ENCODE assay signal across 14 cellular contexts in genomic region chr16:67565470-67566100, GRCh38. TPM values are rescaled to one million over a fixed set of nuclear protein-coding genes. Genes with fewer than 3 reads are reported as not detected.
DNase-seq lines count a peak whose midpoint lies in the region; ATAC-seq and TF ChIP-seq lines count a peak whose summit lies in the region.
"Had no signal": no experiment of that assay in that cellular context is flagged by ENCODE, and none has a peak within 500 bp of the region (broad histone marks: within the 10 kb centered on the region; RNA-seq: fewer than 3 reads in every experiment).

No MANE protein-coding gene starts in this region.

- no peak for TF ChIP-seq CTCF in Loucy (conservative IDR thresholded peaks at IDR 0.05; ENCODE audit: low read length)

- peaks cover 89% of the 10 kb centered on the region for H3K79me2 ChIP-seq in Loucy (ENCODE audit: insufficient read depth, low read length)

- no peaks in the 10 kb centered on the region for H3K36me3 ChIP-seq in Loucy (ENCODE audit: insufficient read depth, low read length)

- no peaks in the 10 kb centered on the region for H3K9me3 Mint-ChIP-seq in activated naive CD4-positive, alpha-beta T cell treated with anti-CD3 and anti-CD28 coated beads, Interleukin-2, amount 10 ng/mL, durations not matched to agents 7 days and 5 days
- H3K9me3 Mint-ChIP-seq in activated naive CD4-positive, alpha-beta T cell treated with anti-CD3 and anti-CD28 coated beads for 36 hours, result no peaks in the 10 kb centered on the region
- H3K9me3 Mint-ChIP-seq in activated CD8-positive, alpha-beta T cell treated with anti-CD3 and anti-CD28 coated beads, Interleukin-2, amount 10 ng/mL, durations not matched to agents 7 days and 5 days (ENCODE audit: insufficient read depth), result no peaks in the 10 kb centered on the region
- H3K9me3 Mint-ChIP-seq in stimulated activated effector memory CD8-positive, alpha-beta T cell treated with anti-CD3 and anti-CD28 coated beads, Interleukin-12 subunit alpha, Interleukin-12 subunit beta, amount 100 ng/mL, for 72 hours, result no peaks in the 10 kb centered on the region

- ATAC-seq in activated CD8-positive, alpha-beta T cell treated with anti-CD3 and anti-CD28 coated beads, Interleukin-2, amount 10 ng/mL, durations not matched to agents 7 days and 5 days, result no peak
- no peak for ATAC-seq in stimulated activated effector memory CD8-positive, alpha-beta T cell treated with anti-CD3 and anti-CD28 coated beads, Interleukin-12 subunit alpha, Interleukin-12 subunit beta, amount 100 ng/mL, for 72 hours
- no peak for ATAC-seq in GM21360 (IDR thresholded peaks at IDR 0.05; ENCODE audit: unreplicated experiment)
- ATAC-seq in SK-N-SH treated with all-trans-retinoic acid at 6 μM for 48 hours, result no peak

- peak overlapping the region; percentile 72 for H3K27ac Mint-ChIP-seq in activated naive CD4-positive, alpha-beta T cell treated with anti-CD3 and anti-CD28 coated beads, Interleukin-2, amount 10 ng/mL, durations not matched to agents 7 days and 5 days
- H3K27ac Mint-ChIP-seq in activated naive CD4-positive, alpha-beta T cell treated with anti-CD3 and anti-CD28 coated beads for 36 hours, result no peak overlapping the region
- H3K27ac Mint-ChIP-seq in activated CD8-positive, alpha-beta T cell treated with anti-CD3 and anti-CD28 coated beads, Interleukin-2, amount 10 ng/mL, durations not matched to agents 7 days and 5 days, result peak overlapping the region; percentile 39
- H3K27ac Mint-ChIP-seq in stimulated activated effector memory CD8-positive, alpha-beta T cell treated with anti-CD3 and anti-CD28 coated beads, Interleukin-12 subunit alpha, Interleukin-12 subunit beta, amount 100 ng/mL, for 72 hours, result no peak overlapping the region

- H3F3A ChIP-seq in Loucy (ENCODE audit: low read depth), result 0 out of 2 replicates have a peak, but pooled peaks cover 8% of the 10 kb centered on the region

- intact Hi-C loops in activated naive CD4-positive, alpha-beta T cell treated with anti-CD3 and anti-CD28 coated beads for 36 hours (cut with micrococcal nuclease), result no loop called here

- peak overlapping the region; percentile 91 for H3K9ac ChIP-seq in Loucy (ENCODE audit: low read depth, low read length, poor library complexity, severe bottlenecking)

- H3K36me3 Mint-ChIP-seq in activated naive CD4-positive, alpha-beta T cell treated with anti-CD3 and anti-CD28 coated beads, Interleukin-2, amount 10 ng/mL, durations not matched to agents 7 days and 5 days, result peaks cover 12% of the 10 kb centered on the region
- peaks cover 1% of the 10 kb centered on the region for H3K36me3 Mint-ChIP-seq in activated naive CD4-positive, alpha-beta T cell treated with anti-CD3 and anti-CD28 coated beads for 36 hours (ENCODE audit: low read depth)
- H3K36me3 Mint-ChIP-seq in activated CD8-positive, alpha-beta T cell treated with anti-CD3 and anti-CD28 coated beads, Interleukin-2, amount 10 ng/mL, durations not matched to agents 7 days and 5 days (ENCODE audit: low read depth), result peaks cover 15% of the 10 kb centered on the region
- peaks cover 18% of the 10 kb centered on the region for H3K36me3 Mint-ChIP-seq in stimulated activated effector memory CD8-positive, alpha-beta T cell treated with anti-CD3 and anti-CD28 coated beads, Interleukin-12 subunit alpha, Interleukin-12 subunit beta, amount 100 ng/mL, for 72 hours

- peaks cover 63% of the 10 kb centered on the region for H4K20me1 ChIP-seq in Loucy (ENCODE audit: insufficient read depth, low read length, poor library complexity, severe bottlenecking)

- peak overlapping the region; percentile 92 for H3K4me3 ChIP-seq in Loucy (ENCODE audit: low read length, poor library complexity, severe bottlenecking)
- H3K4me3 ChIP-seq: skin epidermis had no signal

- POLR2A ChIA-PET in activated CD8-positive, alpha-beta T cell treated with anti-CD3 and anti-CD28 coated beads, Interleukin-2, amount 10 ng/mL, durations not matched to agents 7 days and 5 days (lab: Charles Lee), result interaction anchor here (0.7 kb wide), 1 partner anchor 21 kb away, joined by 3 read pairs; no protein-coding TSS in a partner anchor

- H2AFZ ChIP-seq in Loucy (ENCODE audit: low read length), result no peak overlapping the region

- peak overlapping the region; percentile 86 for H3K4me2 ChIP-seq in Loucy (ENCODE audit: low read depth, low read length, poor library complexity, severe bottlenecking)

- no peaks in the 10 kb centered on the region for H3K27me3 Mint-ChIP-seq in activated naive CD4-positive, alpha-beta T cell treated with anti-CD3 and anti-CD28 coated beads, Interleukin-2, amount 10 ng/mL, durations not matched to agents 7 days and 5 days
- H3K27me3 Mint-ChIP-seq in activated naive CD4-positive, alpha-beta T cell treated with anti-CD3 and anti-CD28 coated beads for 36 hours (ENCODE audit: low read depth), result no peaks in the 10 kb centered on the region
- no peaks in the 10 kb centered on the region for H3K27me3 Mint-ChIP-seq in activated CD8-positive, alpha-beta T cell treated with anti-CD3 and anti-CD28 coated beads, Interleukin-2, amount 10 ng/mL, durations not matched to agents 7 days and 5 days (ENCODE audit: low read depth)

- peaks cover 45% of the 10 kb centered on the region for H3K4me1 Mint-ChIP-seq in activated naive CD4-positive, alpha-beta T cell treated with anti-CD3 and anti-CD28 coated beads, Interleukin-2, amount 10 ng/mL, durations not matched to agents 7 days and 5 days
- peaks cover 45% of the 10 kb centered on the region for H3K4me1 Mint-ChIP-seq in activated naive CD4-positive, alpha-beta T cell treated with anti-CD3 and anti-CD28 coated beads for 36 hours (ENCODE audit: low read depth)
- H3K4me1 Mint-ChIP-seq in activated CD8-positive, alpha-beta T cell treated with anti-CD3 and anti-CD28 coated beads, Interleukin-2, amount 10 ng/mL, durations not matched to agents 7 days and 5 days (ENCODE audit: low read depth), result peaks cover 31% of the 10 kb centered on the region
- H3K4me1 Mint-ChIP-seq in stimulated activated effector memory CD8-positive, alpha-beta T cell treated with anti-CD3 and anti-CD28 coated beads, Interleukin-12 subunit alpha, Interleukin-12 subunit beta, amount 100 ng/mL, for 72 hours, result peaks cover 35% of the 10 kb centered on the region

- H3K9me2 ChIP-seq in Loucy (replicated peaks; ENCODE audit: low read depth, low read length), result no peaks in the 10 kb centered on the region

- no peak for DNase-seq in activated naive CD4-positive, alpha-beta T cell treated with anti-CD3 and anti-CD28 coated beads, Interleukin-2, amount 10 ng/mL, durations not matched to agents 7 days and 5 days
- DNase-seq in activated naive CD4-positive, alpha-beta T cell treated with anti-CD3 and anti-CD28 coated beads for 36 hours, result no peak
- no peak for DNase-seq in activated CD8-positive, alpha-beta T cell treated with anti-CD3 and anti-CD28 coated beads, Interleukin-2, amount 10 ng/mL, durations not matched to agents 7 days and 5 days
- no peak for DNase-seq in stimulated activated effector memory CD8-positive, alpha-beta T cell treated with anti-CD3 and anti-CD28 coated beads, Interleukin-12 subunit alpha, Interleukin-12 subunit beta, amount 100 ng/mL, for 72 hours (ENCODE audit: low spot score in 2 of 2)
- DNase-seq in NCI-H146 (lab: John Stamatoyannopoulos, UW), result no peak
- DNase-seq: activated CD8-positive, alpha-beta memory T cell treated with anti-CD3 and anti-CD28 coated beads, Interleukin-2, amount 50 U/mL, for 48 hours; amygdala; mesendoderm; MV-4-11; NK-92 treated with Interleukin-12 subunit alpha and Interleukin-12 subunit beta, amount 100 ng/mL, for 24 hours had no signal

- H3K27me3 ChIP-seq in Loucy (ENCODE audit: insufficient read depth, low read length, poor library complexity, severe bottlenecking), result peaks cover 8% of the 10 kb centered on the region

- CTCF ChIA-PET in activated naive CD4-positive, alpha-beta T cell treated with anti-CD3 and anti-CD28 coated beads, Interleukin-2, amount 10 ng/mL, durations not matched to agents 7 days and 5 days (lab: Charles Lee), result interaction anchor here (7.8 kb wide), 1 partner anchor 18 kb away, joined by 171 read pairs; no protein-coding TSS in a partner anchor
- CTCF ChIA-PET in activated naive CD4-positive, alpha-beta T cell treated with anti-CD3 and anti-CD28 coated beads for 36 hours (lab: Charles Lee), result interaction anchor here (0.9 kb wide), 1 partner anchor 14 kb away, joined by 3 read pairs; no protein-coding TSS in a partner anchor
- CTCF ChIA-PET in activated CD8-positive, alpha-beta T cell treated with anti-CD3 and anti-CD28 coated beads, Interleukin-2, amount 10 ng/mL, durations not matched to agents 7 days and 5 days (lab: Charles Lee), result interaction anchor here (7.9 to 13.2 kb wide), 3 partner anchors 20 to 79 kb away, joined by 79 to 296 read pairs (median 123); partner anchors contain the start of gene CARMIL2

- peak overlapping the region; percentile 89 for H3K4me3 Mint-ChIP-seq in activated naive CD4-positive, alpha-beta T cell treated with anti-CD3 and anti-CD28 coated beads, Interleukin-2, amount 10 ng/mL, durations not matched to agents 7 days and 5 days
- H3K4me3 Mint-ChIP-seq in activated naive CD4-positive, alpha-beta T cell treated with anti-CD3 and anti-CD28 coated beads for 36 hours, result no peak overlapping the region
- H3K4me3 Mint-ChIP-seq in activated CD8-positive, alpha-beta T cell treated with anti-CD3 and anti-CD28 coated beads, Interleukin-2, amount 10 ng/mL, durations not matched to agents 7 days and 5 days, result peak overlapping the region; percentile 54
- peak overlapping the region; percentile 84 for H3K4me3 Mint-ChIP-seq in stimulated activated effector memory CD8-positive, alpha-beta T cell treated with anti-CD3 and anti-CD28 coated beads, Interleukin-12 subunit alpha, Interleukin-12 subunit beta, amount 100 ng/mL, for 72 hours

- no peaks in the 10 kb centered on the region for H3K9me3 ChIP-seq in Loucy (ENCODE audit: insufficient read depth, low read depth, low read length)

- peaks cover 29% of the 10 kb centered on the region for H3K4me1 ChIP-seq in Loucy (ENCODE audit: insufficient read depth, low read length, poor library complexity, severe bottlenecking)

TF ChIP-seq in SK-N-SH treated with all-trans-retinoic acid at 6 μM for 48 hours, 23 proteins besides CTCF, POLR2A, EP300 and RAD21 (continues in another document):
- TF ChIP-seq GLIS3 (CRISPR knock-in tag; IDR thresholded peaks at IDR 0.05), result no peak
- TF ChIP-seq BACH2 (CRISPR knock-in tag; IDR thresholded peaks at IDR 0.05; ENCODE audit: borderline replicate concordance), result no peak
- no peak for TF ChIP-seq ZFP30 (CRISPR knock-in tag; IDR thresholded peaks at IDR 0.05)

RNA-seq across cellular contexts. Expression of gene CTCF, which starts 3.3 kb away (rescaled TPM):
- total RNA-seq in activated naive CD4-positive, alpha-beta T cell treated with anti-CD3 and anti-CD28 coated beads for 36 hours, result 10 to 100 TPM; 51.2 to 52.3 TPM
- total RNA-seq in activated CD8-positive, alpha-beta T cell treated with anti-CD3 and anti-CD28 coated beads, Interleukin-2, amount 10 ng/mL, durations not matched to agents 7 days and 5 days, result 10 to 100 TPM; 77.4 to 79.8 TPM

RNA-seq across cellular contexts. Expression of gene RIPOR1, which starts 37.0 kb away (rescaled TPM):
- total RNA-seq in activated naive CD4-positive, alpha-beta T cell treated with anti-CD3 and anti-CD28 coated beads for 36 hours, result 10 to 100 TPM; 34.2 to 41.9 TPM
- 10 to 100 TPM; 10.6 to 13.7 TPM for total RNA-seq in activated CD8-positive, alpha-beta T cell treated with anti-CD3 and anti-CD28 coated beads, Interleukin-2, amount 10 ng/mL, durations not matched to agents 7 days and 5 days

Comparison
In these comparisons a context has a peak if more than half of its experiments do, and no peak if none do; other contexts are left out.
1. H3K27ac Mint-ChIP-seq: peak in activated naive CD4-positive, alpha-beta T cell treated with anti-CD3 and anti-CD28 coated beads, Interleukin-2, amount 10 ng/mL, durations not matched to agents 7 days and 5 days (single experiment) and activated CD8-positive, alpha-beta T cell treated with anti-CD3 and anti-CD28 coated beads, Interleukin-2, amount 10 ng/mL, durations not matched to agents 7 days and 5 days (single experiment); none in activated naive CD4-positive, alpha-beta T cell treated with anti-CD3 and anti-CD28 coated beads for 36 hours (single experiment) and stimulated activated effector memory CD8-positive, alpha-beta T cell treated with anti-CD3 and anti-CD28 coated beads, Interleukin-12 subunit alpha, Interleukin-12 subunit beta, amount 100 ng/mL, for 72 hours (single experiment).